23 cellular contexts compared by ENCODE assay signal in the genomic region with DNA sequence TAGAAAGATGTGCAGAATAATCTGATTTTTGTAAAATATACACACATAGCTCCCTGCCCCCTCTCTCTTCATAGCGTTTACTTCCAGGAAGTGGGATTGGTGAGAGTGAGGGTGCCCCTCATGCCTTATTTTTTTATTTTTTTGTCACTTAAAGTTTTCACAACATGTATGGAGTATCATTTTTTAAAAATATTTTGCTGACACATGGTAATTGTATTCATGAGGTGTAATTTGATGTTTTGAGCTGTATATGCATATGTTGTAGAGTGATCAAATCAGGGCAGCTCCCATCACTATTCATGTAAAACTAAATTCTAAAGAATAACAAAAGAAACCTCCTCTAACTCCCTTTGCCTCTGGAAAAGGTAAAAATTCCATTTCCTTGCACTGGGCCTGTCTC.
DNase-seq lines count a peak whose midpoint lies in the region; ATAC-seq, FAIRE-seq and TF ChIP-seq lines count a peak whose summit lies in the region.
"Had no signal": no experiment of that assay in that cellular context is flagged by ENCODE, and none has a peak within 500 bp of the region (broad histone marks: within the 10 kb centered on the region; RNA-seq: fewer than 3 reads in every experiment).

No MANE protein-coding gene starts in this region.

- H3K27ac ChIP-seq in HCT116 (ENCODE audit: low read depth, low read length) (peak overlapping the region; percentile 24; the same call in 1 of the 2 replicates), SJSA1 (peak overlapping the region; percentile 44), H1 (ENCODE audit: low read depth, low read length) (no peak overlapping the region)

- intact Hi-C loops in HCT116 (cut with micrococcal nuclease), result no loop called here

- no peak overlapping the region for H4K91ac ChIP-seq in H1 (replicated peaks; ENCODE audit: insufficient read length, low read length)

- H3K4me1 ChIP-seq in HCT116 (ENCODE audit: control insufficient read depth in 1 of 2, insufficient read depth in 2 of 2, low read length in 2 of 2) (peaks cover 0 to 43% of the 10 kb centered on the region in 2 experiments; a peak in 2 of 4 replicates), SJSA1 (replicated peaks) (peaks cover 24% of the 10 kb centered on the region), H1 (replicated peaks in 1 of 4; ENCODE audit: control insufficient read depth in 3 of 4, insufficient read depth in 4 of 4, low read length in 3 of 4) (peaks cover 0 to 6% (median 4%) of the 10 kb centered on the region in 4 experiments; a peak in 6 of 7 replicates), skeletal muscle satellite cell (ENCODE audit: control insufficient read depth, insufficient read depth, low read length) (peaks cover 17% of the 10 kb centered on the region)

- no peak overlapping the region for H2BK5ac ChIP-seq in H1 (ENCODE audit: low read depth, low read length)

- no peak overlapping the region for H4K5ac ChIP-seq in H1 (ENCODE audit: insufficient read length, low read depth, low read length)

- WGBS in H1 (ENCODE audit: extremely low coverage in 1 of 2, insufficient coverage in 1 of 2, insufficient read length in 1 of 2, insufficient replicate concordance in 2 of 2, low coverage in 1 of 2, low lambda C conversion rate in 2 of 2, missing lambda C conversion rate in 1 of 2), 2 experiments, result 87% methylated on average over 1 of the region's 1 CpG; no CpG with 5 or more reads in 1 of the 2 experiments

- CTCF ChIA-PET in HCT116 (lab: Charles Lee) (interaction anchor here (1.5 kb wide), 1 partner anchor 56 kb away, joined by 3 read pairs; no protein-coding TSS in a partner anchor), H1 (lab: Charles Lee; ENCODE audit: partially characterized antibody) (interaction anchor here (0.7 to 3.7 kb wide), 5 partner anchors 11 to 534 kb away, joined by 3 to 22 read pairs (median 7); no protein-coding TSS in a partner anchor)

- no peak for TF ChIP-seq EP300 in H1 (IDR thresholded peaks at IDR 0.05; ENCODE audit: borderline replicate concordance in 1 of 2, low read depth in 2 of 2, low read length in 2 of 2)

- H3K23ac ChIP-seq in H1 (ENCODE audit: insufficient read length), result no peak overlapping the region

- H4K20me1 ChIP-seq in HCT116 (ENCODE audit: insufficient read depth) (no peaks in the 10 kb centered on the region), H1 (replicated peaks in 1 of 2; ENCODE audit: control insufficient read depth in 1 of 2, insufficient read depth in 2 of 2, low read length in 2 of 2) (no peaks in the 10 kb centered on the region)

- RAD21 ChIA-PET in HCT116 (lab: Charles Lee; ENCODE audit: low non-redundant PET in 1 of 2, low total read pairs in 2 of 2, uncharacterized antibody in 2 of 2, unreplicated experiment in 2 of 2), result no interaction called here

- no peaks in the 10 kb centered on the region for H3K36me3 ChIP-seq in HCT116 (ENCODE audit: control insufficient read depth in 1 of 2, insufficient read depth in 2 of 2, low read length in 2 of 2)
- no peaks in the 10 kb centered on the region for H3K36me3 ChIP-seq in SJSA1
- no peaks in the 10 kb centered on the region; a peak in 1 of 8 replicates for H3K36me3 ChIP-seq in H1 (ENCODE audit: control insufficient read depth in 2 of 4, insufficient read depth in 4 of 4, low read length in 3 of 4)
- H3K36me3 ChIP-seq in skeletal muscle satellite cell (ENCODE audit: insufficient read depth, low read length), result no peaks in the 10 kb centered on the region

- no peak overlapping the region for H4K8ac ChIP-seq in H1 (ENCODE audit: extremely low read depth, insufficient read depth, low read length)

- H2BK15ac ChIP-seq in H1 (ENCODE audit: low read length), result no peak overlapping the region

- H2AK5ac ChIP-seq in H1 (ENCODE audit: low read depth, low read length), result no peak overlapping the region

- no peak overlapping the region for H3K4ac ChIP-seq in H1 (replicated peaks; ENCODE audit: insufficient read length, low read depth, low read length)

- BruUV-seq in HCT116 (replicated peaks; lab: Mats Ljungman, UMichigan), result no TSS peak

- no peak overlapping the region for H3K56ac ChIP-seq in H1 (replicated peaks; ENCODE audit: insufficient read length, low read depth, low read length)

- H2AFZ ChIP-seq in HCT116 (ENCODE audit: low read depth, low read length, poor library complexity, severe bottlenecking) (no peak overlapping the region), H1 (ENCODE audit: low read length) (no peak overlapping the region)

- FAIRE-seq in H1 (lab: Jason Lieb, UNC), result no peak
- FAIRE-seq: GM12891, H54, RCC 7860 had no signal

- ATAC-seq in HCT116, result no peak
- ATAC-seq in GM19455 (IDR thresholded peaks at IDR 0.05; ENCODE audit: unreplicated experiment), result no peak
- no peak for ATAC-seq in HG03565 (IDR thresholded peaks at IDR 0.05; ENCODE audit: unreplicated experiment)
- ATAC-seq: CD8-positive, alpha-beta T cell had no signal

- H3K4me3 ChIP-seq in HCT116 (replicated peaks in 1 of 2; ENCODE audit: low read depth in 1 of 2, low read length in 2 of 2) (no peak overlapping the region), SJSA1 (no peak overlapping the region), H1 (ENCODE audit: extremely low read depth in 1 of 4, insufficient read depth in 2 of 4, low read depth in 3 of 4, low read length in 4 of 4) (no peak overlapping the region), skeletal muscle satellite cell (ENCODE audit: low read length) (no peak overlapping the region)

- TF ChIP-seq RAD21 in HCT116 (IDR thresholded peaks at IDR 0.05; ENCODE audit: low read depth), result no peak
- TF ChIP-seq RAD21 in H1 (IDR thresholded peaks at IDR 0.05 in 1 of 2, conservative IDR thresholded peaks at IDR 0.05 in 1 of 2; ENCODE audit: low read depth in 2 of 2, low read length in 2 of 2), result no peak

- H3K27me3 ChIP-seq in HCT116 (ENCODE audit: insufficient read depth, low read length), result no peaks in the 10 kb centered on the region
- H3K27me3 ChIP-seq in SJSA1 (replicated peaks), result no peaks in the 10 kb centered on the region
- no peaks in the 10 kb centered on the region for H3K27me3 ChIP-seq in H1 (replicated peaks in 1 of 4; ENCODE audit: control insufficient read depth in 3 of 4, extremely low read depth in 1 of 4, insufficient read depth in 3 of 4, low read length in 3 of 4)
- H3K27me3 ChIP-seq in skeletal muscle satellite cell (ENCODE audit: control insufficient read depth, insufficient read depth, low read length), result no peaks in the 10 kb centered on the region

- no peak overlapping the region for H3K18ac ChIP-seq in H1 (ENCODE audit: extremely low read depth, low read length)

- POLR2A ChIA-PET in HCT116 (lab: Charles Lee), result no interaction called here
- POLR2A ChIA-PET in H1 (lab: Charles Lee; ENCODE audit: partially characterized antibody), result no interaction called here

- no peaks in the 10 kb centered on the region; the same call in 1 of the 2 replicates for H3K79me1 ChIP-seq in H1 (ENCODE audit: low read depth, low read length)

- TF ChIP-seq POLR2A in HCT116 (IDR thresholded peaks at IDR 0.05; ENCODE audit: borderline replicate concordance, extremely low read depth, insufficient read depth, insufficient read length), result no peak
- TF ChIP-seq POLR2A in H1 (IDR thresholded peaks at IDR 0.05; ENCODE audit: control extremely low read depth in 1 of 2, low read depth in 2 of 2, low read length in 2 of 2), result no peak

- TF ChIP-seq CTCF in HCT116 (IDR thresholded peaks at IDR 0.05 in 2 of 3, conservative IDR thresholded peaks at IDR 0.05 in 1 of 3; ENCODE audit: borderline replicate concordance in 1 of 3, insufficient read depth in 1 of 3, low read depth in 2 of 3, low read length in 2 of 3) (no peak), H1 (IDR thresholded peaks at IDR 0.05; ENCODE audit: control extremely low read depth in 1 of 3, insufficient read depth in 1 of 3, low read depth in 1 of 3, low read length in 3 of 3) (no peak)

- peak overlapping the region; percentile 3; the same call in 1 of the 2 replicates for H3K9ac ChIP-seq in HCT116 (ENCODE audit: low read length)
- H3K9ac ChIP-seq in H1 (replicated peaks in 1 of 4; ENCODE audit: extremely low read depth in 1 of 4, low read depth in 3 of 4, low read length in 3 of 4), result no peak overlapping the region
- H3K9ac ChIP-seq in skeletal muscle satellite cell (ENCODE audit: low read depth, low read length), result no peak overlapping the region

- H3K79me2 ChIP-seq in HCT116 (ENCODE audit: insufficient read depth, low read length) (no peaks in the 10 kb centered on the region), H1 (ENCODE audit: control insufficient read depth in 1 of 2, insufficient read depth in 2 of 2, low read length in 2 of 2) (no peaks in the 10 kb centered on the region)

- 0 out of 2 replicates have a peak, but pooled peaks cover 2% of the 10 kb centered on the region for H3K23me2 ChIP-seq in H1 (ENCODE audit: low read depth, low read length)

- H3K9me2 ChIP-seq in HCT116 (ENCODE audit: insufficient read depth), result no peaks in the 10 kb centered on the region

- H2BK12ac ChIP-seq in H1 (ENCODE audit: low read depth, low read length), result no peak overlapping the region

- DNase-seq in HCT116 (ENCODE audit: low read depth, low spot score) (no peak), SJSA1 (ENCODE audit: low read depth in 1 of 2, low spot score in 2 of 2) (no peak), H1 (ENCODE audit: low read depth in 1 of 2, low spot score in 2 of 2) (no peak), RKO (ENCODE audit: low spot score) (no peak)
- DNase-seq: AML-193; C1 segment of cervical spinal cord; CD8-positive, alpha-beta T cell; HFFc6; MV-4-11; NCI-H1105 treated with DMSO at 0.1 percent for 48 hours; NCI-H2029 treated with DMSO at 0.1 percent for 48 hours; NCI-H226; NCI-H510A treated with DMSO at 0.1 percent for 48 hours; NCI-H748 treated with DMSO at 0.1 percent for 48 hours; NK-92 treated with Interleukin-12 subunit alpha and Interleukin-12 subunit beta, amount 100 ng/mL, for 24 hours; Right ventricle myocardium superior; T-cell had no signal

- no peak overlapping the region for H2BK120ac ChIP-seq in H1 (replicated peaks; ENCODE audit: low read depth, low read length)

- no peak overlapping the region for H3K14ac ChIP-seq in H1 (ENCODE audit: insufficient read length)

- H3K9me3 ChIP-seq in HCT116 (ENCODE audit: control insufficient read depth in 1 of 2, insufficient read depth in 1 of 2, low read depth in 1 of 2, low read length in 2 of 2) (no peaks in the 10 kb centered on the region), SJSA1 (replicated peaks) (no peaks in the 10 kb centered on the region), H1 (ENCODE audit: insufficient read depth in 2 of 2, low read depth in 1 of 2, low read length in 1 of 2) (no peaks in the 10 kb centered on the region), skeletal muscle satellite cell (replicated peaks; ENCODE audit: low read length) (no peaks in the 10 kb centered on the region)

- H3K4me2 ChIP-seq in HCT116 (ENCODE audit: low read length) (peak overlapping the region; percentile 55), H1 (ENCODE audit: insufficient read depth in 1 of 2, low read depth in 2 of 2, low read length in 2 of 2) (no peak overlapping the region), skeletal muscle satellite cell (ENCODE audit: low read length) (peak overlapping the region; percentile 11)

- no peak overlapping the region for H2BK20ac ChIP-seq in H1 (ENCODE audit: low read length)

TF ChIP-seq in H1, 55 proteins besides CTCF, POLR2A, EP300 and RAD21 (continues in another document):
- TF ChIP-seq MAX (IDR thresholded peaks at IDR 0.05), result no peak

Comparison
In these comparisons a context has a peak if more than half of its experiments do, and no peak if none do; other contexts are left out.
1. H3K4me2 ChIP-seq: peak in HCT116 (single experiment) and skeletal muscle satellite cell (single experiment); none in H1 (0 of 2).